Comparison of ENCODE assay signal across 14 cellular contexts in the genomic region with DNA sequence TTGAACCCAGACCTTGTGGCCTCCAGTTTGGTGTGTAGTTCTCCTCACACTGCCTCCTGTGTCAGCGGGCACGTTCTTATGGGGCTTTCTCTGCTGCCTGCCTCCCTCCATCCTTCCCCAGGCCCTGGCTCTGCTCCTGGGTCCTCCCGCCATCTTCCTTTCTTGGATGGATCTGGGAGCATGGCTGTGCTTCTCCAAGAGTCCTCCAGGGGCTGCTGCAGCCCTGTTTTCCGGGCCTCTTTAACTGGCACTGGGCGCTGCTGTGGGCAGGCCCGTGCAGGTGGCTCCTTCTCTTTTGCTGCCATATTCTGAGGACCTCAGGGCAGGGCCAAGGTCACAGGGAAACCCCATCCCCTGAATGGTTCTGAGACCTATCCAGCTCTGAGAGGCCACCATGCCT. TPM values are rescaled to one million over a fixed set of nuclear protein-coding genes. Genes with fewer than 3 reads are reported as not detected.
DNase-seq lines count a peak whose midpoint lies in the region; ATAC-seq, FAIRE-seq and TF ChIP-seq lines count a peak whose summit lies in the region.
"Had no signal": no experiment of that assay in that cellular context is flagged by ENCODE, and none has a peak within 500 bp of the region (broad histone marks: within the 10 kb centered on the region; RNA-seq: fewer than 3 reads in every experiment).

No MANE protein-coding gene starts in this region.

- H3K4me1 ChIP-seq in A549 (no peaks in the 10 kb centered on the region), OCI-LY1 (ENCODE audit: insufficient read depth, low read length, severe bottlenecking) (no peaks in the 10 kb centered on the region), ascending aorta (no peaks in the 10 kb centered on the region)
- H3K4me1 ChIP-seq: SJSA1 had no signal

- POLR2A ChIA-PET in A549 (lab: Yijun Ruan, JAX): no interaction called here

- no peaks in the 10 kb centered on the region for H3K79me2 ChIP-seq in OCI-LY1 (ENCODE audit: insufficient read depth, low read length)

- no peak for TF ChIP-seq EP300 in A549 (IDR thresholded peaks at IDR 0.05)

- FAIRE-seq in A549 (lab: Jason Lieb, UNC): no peak

- intact Hi-C loops in ascending aorta (cut with DNase I): no loop called here

- H3K36me3 ChIP-seq in OCI-LY1 (ENCODE audit: insufficient read depth, low read length) (no peaks in the 10 kb centered on the region), ascending aorta (peaks cover 2 to 8% of the 10 kb centered on the region in 2 donors)

- no peaks in the 10 kb centered on the region for H4K20me1 ChIP-seq in OCI-LY1 (ENCODE audit: insufficient read depth, low read length)

- H3K9ac ChIP-seq in OCI-LY1 (ENCODE audit: low read length): no peak overlapping the region

- H2AFZ ChIP-seq in OCI-LY1 (ENCODE audit: low read length): no peak overlapping the region

- H3K9me3 ChIP-seq in A549: peaks cover 17% of the 10 kb centered on the region
- no peaks in the 10 kb centered on the region for H3K9me3 ChIP-seq in OCI-LY1 (ENCODE audit: low read length)
- no peaks in the 10 kb centered on the region for H3K9me3 ChIP-seq in ascending aorta
- H3K9me3 ChIP-seq: SJSA1 had no signal

- WGBS in A549 (ENCODE audit: missing lambda C conversion rate): 19% methylated on average over 6 of the region's 6 CpGs

- TF ChIP-seq RAD21 in A549 (conservative IDR thresholded peaks at IDR 0.05 in 1 of 2, IDR thresholded peaks at IDR 0.05 in 1 of 2): peak; percentile 13 to 56; a peak in 2 of 5 replicates

- no peaks in the 10 kb centered on the region for H3F3A ChIP-seq in OCI-LY1 (ENCODE audit: insufficient read depth, low read length)

- CTCF ChIA-PET in A549 (lab: Yijun Ruan, JAX): interaction anchor here (0.5 to 1.3 kb wide), 4 partner anchors 33 to 368 kb away, joined by 3 to 6 read pairs (median 3); no protein-coding TSS in a partner anchor

- ATAC-seq in A549 (peak; percentile 60 to 76; a peak in 3 of 6 replicates), GM18511 (IDR thresholded peaks at IDR 0.05; ENCODE audit: unreplicated experiment) (no peak)
- ATAC-seq: naive thymus-derived CD8-positive, alpha-beta T cell had no signal

- TF ChIP-seq POLR2A in A549 (IDR thresholded peaks at IDR 0.05; ENCODE audit: low read length) (no peak), erythroblast (IDR thresholded peaks at IDR 0.05; ENCODE audit: low read length) (no peak)

- no peak for TF ChIP-seq CTCF in A549 (IDR thresholded peaks at IDR 0.05)
- TF ChIP-seq CTCF in GM12873 (IDR thresholded peaks at IDR 0.05; ENCODE audit: insufficient read depth, low read depth, low read length, missing control alignments): peak; percentile 39
- peak; percentile 34; the same call in 1 of the 2 replicates for TF ChIP-seq CTCF in OCI-LY1 (IDR thresholded peaks at IDR 0.05; ENCODE audit: low read length)
- no peak for TF ChIP-seq CTCF in ascending aorta (IDR thresholded peaks at IDR 0.05)

- H3K27me3 ChIP-seq in OCI-LY1 (ENCODE audit: insufficient read depth, low read length): peaks cover 3% of the 10 kb centered on the region; the same call in 1 of the 2 replicates
- no peaks in the 10 kb centered on the region for H3K27me3 ChIP-seq in ascending aorta
- H3K27me3 ChIP-seq: SJSA1 had no signal

- H3K27ac ChIP-seq in A549 (no peak overlapping the region), OCI-LY1 (ENCODE audit: low read depth, low read length, poor library complexity, severe bottlenecking) (no peak overlapping the region), ascending aorta (no peak overlapping the region)
- H3K27ac ChIP-seq: SJSA1 had no signal

- H3K4me2 ChIP-seq in A549 (no peak overlapping the region), OCI-LY1 (ENCODE audit: low read length) (no peak overlapping the region)

- H3K9me2 ChIP-seq in OCI-LY1 (ENCODE audit: low read depth, low read length): no peaks in the 10 kb centered on the region

- H3K4me3 ChIP-seq in A549: no peak overlapping the region
- no peak overlapping the region for H3K4me3 ChIP-seq in OCI-LY1 (ENCODE audit: low read depth, low read length, poor library complexity, severe bottlenecking)
- H3K4me3 ChIP-seq in ascending aorta: no peak overlapping the region
- H3K4me3 ChIP-seq: SJSA1 had no signal

- DNase-seq in A549 (ENCODE audit: low read depth in 1 of 2, low spot score in 1 of 2) (peak in 1 of 2 experiments; percentile 24), erythroblast (lab: John Stamatoyannopoulos, UW) (peak; percentile 11 to 33), NCI-H2081 treated with DMSO at 0.1 percent for 48 hours (lab: John Stamatoyannopoulos, UW) (no peak), ascending aorta (ENCODE audit: low spot score in 2 of 2) (no peak)
- DNase-seq in activated CD4-positive, CD25-positive, alpha-beta regulatory T cell treated with anti-CD3 and anti-CD28 coated beads, Interleukin-2, amount 50 U/mL, for 72 hours: no peak
- DNase-seq: activated CD4-positive, alpha-beta T cell treated with anti-CD3 and anti-CD28 coated beads, Interleukin-2, amount 50 U/mL, for 48 hours; CD4-positive, alpha-beta T cell; effector CD4-positive, alpha-beta T cell; naive thymus-derived CD8-positive, alpha-beta T cell; NCI-H1436 treated with DMSO at 0.1 percent for 48 hours had no signal

TF ChIP-seq in A549, 52 proteins besides CTCF, POLR2A, EP300 and RAD21:
- TF ChIP-seq, protein P1, sequence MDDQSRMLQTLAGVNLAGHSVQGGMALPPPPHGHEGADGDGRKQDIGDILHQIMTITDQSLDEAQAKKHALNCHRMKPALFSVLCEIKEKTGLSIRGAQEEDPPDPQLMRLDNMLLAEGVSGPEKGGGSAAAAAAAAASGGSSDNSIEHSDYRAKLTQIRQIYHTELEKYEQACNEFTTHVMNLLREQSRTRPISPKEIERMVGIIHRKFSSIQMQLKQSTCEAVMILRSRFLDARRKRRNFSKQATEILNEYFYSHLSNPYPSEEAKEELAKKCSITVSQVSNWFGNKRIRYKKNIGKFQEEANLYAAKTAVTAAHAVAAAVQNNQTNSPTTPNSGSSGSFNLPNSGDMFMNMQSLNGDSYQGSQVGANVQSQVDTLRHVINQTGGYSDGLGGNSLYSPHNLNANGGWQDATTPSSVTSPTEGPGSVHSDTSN (IDR thresholded peaks at IDR 0.05): no peak
- TF ChIP-seq SREBF2 (IDR thresholded peaks at IDR 0.05) (no peak), HDAC2 (IDR thresholded peaks at IDR 0.05) (no peak), FOSB (CRISPR knock-in tag; IDR thresholded peaks at IDR 0.05) (no peak), MAFK (IDR thresholded peaks at IDR 0.05; ENCODE audit: partially characterized antibody) (no peak), HOXA7 (CRISPR knock-in tag; IDR thresholded peaks at IDR 0.05) (no peak), BHLHE40 (IDR thresholded peaks at IDR 0.05; ENCODE audit: low read depth, low read length) (no peak), EHMT2 (IDR thresholded peaks at IDR 0.05; ENCODE audit: low read depth) (no peak), CHD4 (IDR thresholded peaks at IDR 0.05; ENCODE audit: borderline replicate concordance) (no peak), GATA3 (IDR thresholded peaks at IDR 0.05; ENCODE audit: borderline replicate concordance) (no peak), JUNB (IDR thresholded peaks at IDR 0.05) (no peak), RFX5 (IDR thresholded peaks at IDR 0.05) (no peak), JUN (IDR thresholded peaks at IDR 0.05) (no peak), MAZ (IDR thresholded peaks at IDR 0.05; ENCODE audit: borderline replicate concordance, low read depth, low read length) (no peak), ESRRA (IDR thresholded peaks at IDR 0.05; ENCODE audit: borderline replicate concordance, low read length) (no peak), KDM1A (IDR thresholded peaks at IDR 0.05; ENCODE audit: low read depth) (no peak), HEYL (CRISPR knock-in tag; IDR thresholded peaks at IDR 0.05) (no peak), ZC3H11A (IDR thresholded peaks at IDR 0.05) (no peak), CEBPB (IDR thresholded peaks at IDR 0.05) (no peak)

RNA-seq across cellular contexts. Expression of a gene that starts 17.8 kb away (rescaled TPM):
- polyA plus RNA-seq in A549 (2011; rRNA removed) (0.04 and 0.10 TPM in 2 replicates), A549 (2017; fragmentation: RNase III; extraction: RNeasy Plus Mini Kit Qiagen cat#74134 plus additional on column Dnase treatment) (not detected in 3 replicates)
- not detected in 2 replicates for polyA plus RNA-seq in A549 (2012; cell fraction: cytosol; rRNA removed)
- polyA plus RNA-seq in A549 (2012; cell fraction: nucleus; rRNA removed): not detected in 2 replicates
- polyA minus RNA-seq in A549 (2011; rRNA and poly(A)+ RNA removed): 0.05 TPM in 1 of 2 replicates, not detected in the other
- total RNA-seq in ascending aorta: 13.8 TPM

Comparison
In these comparisons a context has a peak if more than half of its experiments do, and no peak if none do; other contexts are left out.
1. DNase-seq: peak in erythroblast (2 of 2); none in NCI-H2081 treated with DMSO at 0.1 percent for 48 hours (single experiment), activated CD4-positive, CD25-positive, alpha-beta regulatory T cell treated with anti-CD3 and anti-CD28 coated beads, Interleukin-2, amount 50 U/mL, for 72 hours (single experiment) and ascending aorta (0 of 2).
2. CTCF ChIP-seq: peak in GM12873 (single experiment) and OCI-LY1 (single experiment); none in A549 (single experiment) and ascending aorta (0 of 3).